In genomic region chrX:82648062-82648461, GRCh38 we compare ENCODE assay signal across 21 cellular contexts.
A peak's percentile ranks its signal among the peaks of the same experiment; 100 is the strongest.
DNase-seq lines count a peak whose midpoint lies in the region; ATAC-seq, FAIRE-seq and TF ChIP-seq lines count a peak whose summit lies in the region.
"Had no signal": no experiment of that assay in that cellular context is flagged by ENCODE, and none has a peak within 500 bp of the region (broad histone marks: within the 10 kb centered on the region; RNA-seq: fewer than 3 reads in every experiment).

No MANE protein-coding gene starts in this region.

- ATAC-seq in GM12878, result no peak
- no peak for ATAC-seq in lower lobe of right lung
- ATAC-seq in HG02759 (IDR thresholded peaks at IDR 0.05; ENCODE audit: unreplicated experiment), result no peak
- ATAC-seq: stimulated activated memory B cell treated with anti-CD40 and anti-IgM and Interleukin-4, amounts not matched to agents 10 μg/mL and 1 μg/mL and 100 μg/mL, for 72 hours had no signal

- SMC1A ChIA-PET in GM12878 (lab: Charles Lee; ENCODE audit: uncharacterized antibody, unreplicated experiment), result no interaction called here

- in situ Hi-C loops in GM12878 (cut with MboI), result no loop called here

- H3K27me3 ChIP-seq in GM12878 (replicated peaks in 1 of 2; ENCODE audit: control insufficient read depth in 2 of 2, insufficient read depth in 2 of 2, low read length in 1 of 2) (no peaks in the 10 kb centered on the region), lower lobe of right lung (ENCODE audit: low read depth) (no peaks in the 10 kb centered on the region)
- H3K27me3 ChIP-seq: Peyer's patch, transverse colon had no signal

- H3K27ac ChIP-seq in GM12878 (ENCODE audit: control insufficient read depth, insufficient read depth) (no peak overlapping the region), lower lobe of right lung (no peak overlapping the region)
- H3K27ac ChIP-seq: BLaER1, Peyer's patch, transverse colon had no signal

- 0 out of 2 replicates have a peak, but pooled peaks have one; percentile 19 for TF ChIP-seq RAD21 in GM12878 (IDR thresholded peaks at IDR 0.05; ENCODE audit: insufficient read depth, low read depth, low read length)

- TF ChIP-seq POLR2A in GM12878 (IDR thresholded peaks at IDR 0.05; ENCODE audit: low read depth, low read length), result no peak

- H3K9ac ChIP-seq in GM12878 (ENCODE audit: control insufficient read depth, insufficient read depth, low read length), result no peak overlapping the region
- H3K9ac ChIP-seq: BLaER1 had no signal

- RAD21 ChIA-PET in GM12878 (lab: Charles Lee; ENCODE audit: unreplicated experiment), result no interaction called here

- WGBS in GM12878 (ENCODE audit: insufficient coverage, insufficient replicate concordance, low lambda C conversion rate, missing lambda C conversion rate), result 64% methylated on average over 2 of the region's 2 CpGs

- H3K79me2 ChIP-seq in GM12878 (ENCODE audit: control insufficient read depth, insufficient read depth, low read length), result no peaks in the 10 kb centered on the region

- H3K9me3 ChIP-seq in GM12878 (replicated peaks; ENCODE audit: control insufficient read depth, insufficient read depth, low read length), result no peaks in the 10 kb centered on the region
- H3K9me3 ChIP-seq in lower lobe of right lung, result no peaks in the 10 kb centered on the region
- H3K9me3 ChIP-seq: Peyer's patch, transverse colon had no signal

- H2AFZ ChIP-seq in GM12878 (ENCODE audit: control insufficient read depth, low read depth, low read length), result no peak overlapping the region

- no peak; a peak in 1 of 6 replicates for TF ChIP-seq CTCF in GM12878 (IDR thresholded peaks at IDR 0.05 in 2 of 3, conservative IDR thresholded peaks at IDR 0.05 in 1 of 3; ENCODE audit: control insufficient read depth in 2 of 3, extremely low read depth in 1 of 3, insufficient read depth in 1 of 3, low read depth in 3 of 3, low read length in 3 of 3)
- peak; percentile 13 for TF ChIP-seq CTCF in lower lobe of right lung (IDR thresholded peaks at IDR 0.05)

- TF ChIP-seq EP300 in GM12878 (IDR thresholded peaks at IDR 0.05; ENCODE audit: borderline replicate concordance in 1 of 2, control insufficient read depth in 1 of 2, low read depth in 2 of 2, low read length in 2 of 2), result no peak

- no peak for FAIRE-seq in GM12878 (lab: Jason Lieb, UNC)
- FAIRE-seq: GM19239, islet of Langerhans had no signal

- H3K36me3 ChIP-seq in GM12878 (ENCODE audit: control insufficient read depth in 2 of 2, insufficient read depth in 2 of 2, low read length in 1 of 2) (no peaks in the 10 kb centered on the region), lower lobe of right lung (no peaks in the 10 kb centered on the region)
- H3K36me3 ChIP-seq: BLaER1, Peyer's patch, transverse colon had no signal

- H3K4me2 ChIP-seq in GM12878 (ENCODE audit: control insufficient read depth, insufficient read depth), result no peak overlapping the region
- H3K4me2 ChIP-seq: BLaER1 had no signal

- peak; percentile 5 for DNase-seq in D341Med (ENCODE audit: low spot score)
- peak; percentile 38 for DNase-seq in M059J (ENCODE audit: low read depth)
- no peak for DNase-seq in GM12878 (ENCODE audit: low read depth, low spot score)
- no peak for DNase-seq in lower lobe of right lung
- no peak for DNase-seq in hypothalamus (lab: John Stamatoyannopoulos, UW)
- DNase-seq in kidney glomerular epithelial cell (lab: John Stamatoyannopoulos, UW), result no peak
- DNase-seq: activated CD4-positive, alpha-beta T cell treated with anti-CD3 and anti-CD28 coated beads, Interleukin-2, amount 10 ng/mL, durations not matched to agents 7 days and 5 days; activated CD8-positive, alpha-beta memory T cell treated with anti-CD3 and anti-CD28 coated beads, Interleukin-2, amount 50 U/mL, for 48 hours; activated gamma-delta T cell; DMS79 treated with DMSO at 0.1 percent for 48 hours; MM.1S; NCI-H2081; NCI-H524 treated with DMSO at 0.1 percent for 48 hours; Peyer's patch; stimulated activated CD4-positive, alpha-beta T cell treated with anti-CD3 and anti-CD28 coated beads, Interleukin-12 subunit alpha, Interleukin-12 subunit beta, amount 100 ng/mL, for 4 hours; transverse colon had no signal

- H3K4me1 ChIP-seq in GM12878 (ENCODE audit: control insufficient read depth, insufficient read depth, low read length), result no peaks in the 10 kb centered on the region
- H3K4me1 ChIP-seq in lower lobe of right lung, result no peaks in the 10 kb centered on the region
- H3K4me1 ChIP-seq: BLaER1, Peyer's patch, transverse colon had no signal

- no peak overlapping the region for H3K4me3 ChIP-seq in GM12878
- H3K4me3 ChIP-seq in lower lobe of right lung, result no peak overlapping the region
- H3K4me3 ChIP-seq: BLaER1, Peyer's patch, transverse colon had no signal

- no peaks in the 10 kb centered on the region for H4K20me1 ChIP-seq in GM12878 (ENCODE audit: control insufficient read depth, insufficient read depth)
- H4K20me1 ChIP-seq: BLaER1 had no signal

- no TSS peak for BruUV-seq in GM12878 (replicated peaks; lab: Mats Ljungman, UMichigan)

- POLR2A ChIA-PET in GM12878 (lab: Charles Lee), result no interaction called here

- CTCF ChIA-PET in GM12878 (lab: Yijun Ruan, JAX), result interaction anchor here (1.0 to 1.7 kb wide), 2 partner anchors 769 to 987 kb away, joined by 3 to 4 read pairs; no protein-coding TSS in a partner anchor

- intact Hi-C loops in GM12878 (cut with micrococcal nuclease; ENCODE audit: unreplicated experiment) (no loop called here), lower lobe of right lung (cut with DNase I) (no loop called here)

TF ChIP-seq in GM12878, 131 proteins besides CTCF, POLR2A, EP300 and RAD21 (continues in another document):
- TF ChIP-seq PAX8 (IDR thresholded peaks at IDR 0.05), result no peak
- TF ChIP-seq RAD51 (IDR thresholded peaks at IDR 0.05), result no peak
- no peak for TF ChIP-seq PKNOX1 (IDR thresholded peaks at IDR 0.05)
- no peak for TF ChIP-seq BRCA1 (IDR thresholded peaks at IDR 0.05; ENCODE audit: low read depth, low read length)
- TF ChIP-seq ZZZ3 (IDR thresholded peaks at IDR 0.05; ENCODE audit: control insufficient read depth, insufficient read length, low read depth), result no peak
- TF ChIP-seq FOS (IDR thresholded peaks at IDR 0.05; ENCODE audit: borderline replicate concordance, extremely low read depth, insufficient read length), result no peak
- TF ChIP-seq NRF1 (conservative IDR thresholded peaks at IDR 0.05; ENCODE audit: low read depth, low read length), result no peak
- TF ChIP-seq MXI1 (IDR thresholded peaks at IDR 0.05; ENCODE audit: low read depth, low read length), result no peak
- TF ChIP-seq RFX5 (IDR thresholded peaks at IDR 0.05; ENCODE audit: low read depth, low read length), result no peak
- TF ChIP-seq LARP7 (IDR thresholded peaks at IDR 0.05), result no peak
- no peak for TF ChIP-seq RELB (IDR thresholded peaks at IDR 0.05; ENCODE audit: low read depth)
- no peak for TF ChIP-seq E4F1 (IDR thresholded peaks at IDR 0.05; ENCODE audit: borderline replicate concordance, partially characterized antibody)
- no peak for TF ChIP-seq E2F4 (IDR thresholded peaks at IDR 0.05; ENCODE audit: low read depth, low read length)

Comparison
In these comparisons a context has a peak if more than half of its experiments do, and no peak if none do; other contexts are left out.
1. DNase-seq: peak in D341Med (single experiment) and M059J (single experiment); none in GM12878 (single experiment), lower lobe of right lung (single experiment), hypothalamus (0 of 51) and kidney glomerular epithelial cell (single experiment).